Comparison of ENCODE assay signal across 2 cellular contexts in genomic region chr2:113517025-113517424, GRCh38. TPM values are rescaled to one million over a fixed set of nuclear protein-coding genes. Genes with fewer than 3 reads are reported as not detected.
"Had no signal": no experiment of that assay in that cellular context is flagged by ENCODE, and none has a peak within 500 bp of the region (broad histone marks: within the 10 kb centered on the region; RNA-seq: fewer than 3 reads in every experiment).

No MANE protein-coding gene starts in this region.

RNA-seq across cellular contexts. Expression of gene FOXD4L1, which starts 18.6 kb away (rescaled TPM):
- total RNA-seq: HT-29, IMR-90 had no signal
